ENCODE assay signal across 3 cellular contexts in genomic region chr19:41123716-41124244, GRCh38.
TF ChIP-seq lines count a peak whose summit lies in the region.

No MANE protein-coding gene starts in this region.

TF ChIP-seq in IMR-90, 13 proteins besides CTCF, POLR2A, EP300 and RAD21:
- TF ChIP-seq MAFK (IDR thresholded peaks at IDR 0.05; ENCODE audit: low read depth, low read length), result no peak
TF ChIP-seq in IMR-90: peak in this region for 0.

TF ChIP-seq in H1, 55 proteins besides CTCF, POLR2A, EP300 and RAD21:
- no peak for TF ChIP-seq E2F6 (IDR thresholded peaks at IDR 0.05)
- TF ChIP-seq ATF2 (IDR thresholded peaks at IDR 0.05; ENCODE audit: low read length), result no peak
- TF ChIP-seq HDAC2 (IDR thresholded peaks at IDR 0.05; ENCODE audit: borderline replicate concordance in 1 of 2, low read depth in 2 of 2, low read length in 2 of 2), result no peak
- TF ChIP-seq YY1 (IDR thresholded peaks at IDR 0.05; ENCODE audit: low read depth, low read length), result no peak
- no peak for TF ChIP-seq GTF2F1 (IDR thresholded peaks at IDR 0.05; ENCODE audit: borderline replicate concordance, low read depth, low read length)
- no peak for TF ChIP-seq SIN3A (conservative IDR thresholded peaks at IDR 0.05 in 1 of 2, IDR thresholded peaks at IDR 0.05 in 1 of 2; ENCODE audit: low read depth in 1 of 2, low read length in 2 of 2)
- no peak for TF ChIP-seq JUND (IDR thresholded peaks at IDR 0.05; ENCODE audit: low read length)
- TF ChIP-seq POLR2AphosphoS5 (IDR thresholded peaks at IDR 0.05; ENCODE audit: low read depth, low read length), result no peak
- no peak for TF ChIP-seq JUN (IDR thresholded peaks at IDR 0.05; ENCODE audit: low read depth, low read length)
- TF ChIP-seq GABPA (IDR thresholded peaks at IDR 0.05; ENCODE audit: borderline replicate concordance, insufficient read depth, low read length), result no peak
- no peak for TF ChIP-seq CEBPB (IDR thresholded peaks at IDR 0.05; ENCODE audit: low read depth, low read length)
- TF ChIP-seq EZH2 (IDR thresholded peaks at IDR 0.05; ENCODE audit: low read depth, low read length, severe bottlenecking), result no peak
- no peak for TF ChIP-seq CHD1 (IDR thresholded peaks at IDR 0.05; ENCODE audit: low read depth, low read length)
- TF ChIP-seq HDAC6 (IDR thresholded peaks at IDR 0.05; ENCODE audit: low read depth, low read length), result no peak

TF ChIP-seq in HepG2, 621 proteins besides CTCF, POLR2A, EP300 and RAD21:
- no peak for TF ChIP-seq ZNF263 (CRISPR knock-in tag; IDR thresholded peaks at IDR 0.05)
- TF ChIP-seq PTBP1 (IDR thresholded peaks at IDR 0.05; ENCODE audit: low read depth, low read length, poor library complexity, severe bottlenecking), result no peak
- no peak for TF ChIP-seq MZF1 (CRISPR knock-in tag; IDR thresholded peaks at IDR 0.05; ENCODE audit: borderline replicate concordance)
- TF ChIP-seq ATF3 (CRISPR knock-in tag; IDR thresholded peaks at IDR 0.05), result no peak
- TF ChIP-seq MAX (IDR thresholded peaks at IDR 0.05), result no peak
- TF ChIP-seq ZMYM3 (CRISPR knock-in tag; IDR thresholded peaks at IDR 0.05), result no peak
- no peak for TF ChIP-seq SETDB1 (CRISPR knock-in tag; IDR thresholded peaks at IDR 0.05; ENCODE audit: borderline replicate concordance)
- no peak for TF ChIP-seq ETV6 (CRISPR knock-in tag; conservative IDR thresholded peaks at IDR 0.05)
- no peak for TF ChIP-seq PAX8 (CRISPR knock-in tag; IDR thresholded peaks at IDR 0.05; ENCODE audit: borderline replicate concordance)
- no peak for TF ChIP-seq ZHX1 (CRISPR knock-in tag; IDR thresholded peaks at IDR 0.05; ENCODE audit: low read depth)
- TF ChIP-seq POGZ (CRISPR knock-in tag; IDR thresholded peaks at IDR 0.05), result no peak
- TF ChIP-seq ESRRA (CRISPR knock-in tag; IDR thresholded peaks at IDR 0.05; ENCODE audit: low read depth), result no peak
- no peak for TF ChIP-seq ELF1 (CRISPR knock-in tag; IDR thresholded peaks at IDR 0.05)
- no peak for TF ChIP-seq WIZ (CRISPR knock-in tag; IDR thresholded peaks at IDR 0.05)
- no peak for TF ChIP-seq ZNF589 (CRISPR knock-in tag; conservative IDR thresholded peaks at IDR 0.05)
- TF ChIP-seq ZHX2 (IDR thresholded peaks at IDR 0.05; ENCODE audit: low read depth), result no peak
- no peak for TF ChIP-seq ZHX2 (CRISPR knock-in tag; IDR thresholded peaks at IDR 0.05; ENCODE audit: borderline replicate concordance)
- TF ChIP-seq KLF16 (CRISPR knock-in tag; IDR thresholded peaks at IDR 0.05), result no peak
- no peak for TF ChIP-seq KLF11 (CRISPR knock-in tag; IDR thresholded peaks at IDR 0.05)
- TF ChIP-seq SOX5 (CRISPR knock-in tag; IDR thresholded peaks at IDR 0.05; ENCODE audit: borderline replicate concordance), result no peak
